ENCODE assay signal across 8 cellular contexts in genomic region chr1:205301220-205301821, GRCh38. TPM values are rescaled to one million over a fixed set of nuclear protein-coding genes. Genes with fewer than 3 reads are reported as not detected.
DNase-seq lines count a peak whose midpoint lies in the region; ATAC-seq, FAIRE-seq and TF ChIP-seq lines count a peak whose summit lies in the region.

No MANE protein-coding gene starts in this region.

- peaks cover 58% of the 10 kb centered on the region for H3K4me1 Mint-ChIP-seq in Caco-2 (ENCODE audit: low read depth, unreplicated experiment)
- peaks cover 45% of the 10 kb centered on the region for H3K4me1 Mint-ChIP-seq in activated T-cell treated with anti-CD3 and anti-CD28 coated beads, Interleukin-2, amount 50 U/mL, for 4 hours (ENCODE audit: low read depth)

- ATAC-seq in lower lobe of right lung = peak; percentile 94 to 95
- no peak for ATAC-seq in activated T-cell treated with anti-CD3 and anti-CD28 coated beads, Interleukin-2, amount 50 U/mL, for 4 hours
- no peak for ATAC-seq in GM21447 (IDR thresholded peaks at IDR 0.05; ENCODE audit: unreplicated experiment)
- no peak for ATAC-seq in HG03442 (IDR thresholded peaks at IDR 0.05; ENCODE audit: unreplicated experiment)

- H3K9me3 Mint-ChIP-seq in Caco-2 (ENCODE audit: unreplicated experiment) = no peaks in the 10 kb centered on the region
- H3K9me3 Mint-ChIP-seq in activated T-cell treated with anti-CD3 and anti-CD28 coated beads, Interleukin-2, amount 50 U/mL, for 4 hours = no peaks in the 10 kb centered on the region

- no peaks in the 10 kb centered on the region for H3K27me3 ChIP-seq in Caco-2 (replicated peaks; ENCODE audit: control insufficient read depth, insufficient read depth, low read length)
- no peaks in the 10 kb centered on the region for H3K27me3 ChIP-seq in bronchial epithelial cell (ENCODE audit: control insufficient read depth, insufficient read depth, low read length)
- no peaks in the 10 kb centered on the region for H3K27me3 ChIP-seq in lower lobe of right lung (ENCODE audit: low read depth)

- H3K27me3 Mint-ChIP-seq in Caco-2 (ENCODE audit: insufficient read depth, unreplicated experiment) = no peaks in the 10 kb centered on the region
- no peaks in the 10 kb centered on the region for H3K27me3 Mint-ChIP-seq in activated T-cell treated with anti-CD3 and anti-CD28 coated beads, Interleukin-2, amount 50 U/mL, for 4 hours (ENCODE audit: low read depth)

- DNase-seq in Caco-2 (peak; percentile 97 to 99), NCI-H146 treated with DMSO at 0.1 percent for 48 hours (lab: John Stamatoyannopoulos, UW; ENCODE audit: unreplicated experiment) (peak; percentile 44), bronchial epithelial cell (ENCODE audit: low read depth) (peak; percentile 73), lower lobe of right lung (peak; percentile 91), pons (ENCODE audit: low spot score) (no peak)
- no peak for DNase-seq in activated T-cell treated with anti-CD3 and anti-CD28 coated beads, Interleukin-2, amount 50 U/mL, for 4 hours

- POLR2A ChIA-PET in Caco-2 (lab: Charles Lee) = interaction anchor here (0.6 to 2.6 kb wide), 11 partner anchors 9 to 330 kb away, joined by 3 to 33 read pairs (median 6); no protein-coding TSS in a partner anchor

- H3K36me3 ChIP-seq in Caco-2 (ENCODE audit: control insufficient read depth, insufficient read depth, low read length) (peaks cover 10% of the 10 kb centered on the region), bronchial epithelial cell (ENCODE audit: control insufficient read depth, insufficient read depth, low read length) (peaks cover 22% of the 10 kb centered on the region), lower lobe of right lung (peaks cover 43% of the 10 kb centered on the region)

- H3K9me3 ChIP-seq in Caco-2 (no peaks in the 10 kb centered on the region), lower lobe of right lung (no peaks in the 10 kb centered on the region)

- intact Hi-C loops in Caco-2 (cut with micrococcal nuclease; ENCODE audit: unreplicated experiment) (loop anchor here (1.0 kb wide), 3 partner anchors 17 to 28 kb away; partner anchors contain the start of gene NUAK2), lower lobe of right lung (cut with DNase I) (no loop called here)

- no TSS peak for BruUV-seq in Caco-2 (replicated peaks; lab: Mats Ljungman, UMichigan)

- H3K4me3 Mint-ChIP-seq in Caco-2 (ENCODE audit: unreplicated experiment) = peak overlapping the region; percentile 56
- H3K4me3 Mint-ChIP-seq in activated T-cell treated with anti-CD3 and anti-CD28 coated beads, Interleukin-2, amount 50 U/mL, for 4 hours = no peak overlapping the region

- no peak for FAIRE-seq in bronchial epithelial cell (lab: Jason Lieb, UNC)

- H3K27ac Mint-ChIP-seq in Caco-2 (ENCODE audit: unreplicated experiment) = peak overlapping the region; percentile 97

- H3K4me3 ChIP-seq in Caco-2 (ENCODE audit: low read depth, low read length) (peak overlapping the region; percentile 5; the same call in 1 of the 2 replicates), bronchial epithelial cell (ENCODE audit: low read depth, low read length) (no peak overlapping the region), lower lobe of right lung (no peak overlapping the region)

- H3K36me3 Mint-ChIP-seq in Caco-2 (ENCODE audit: insufficient read depth, unreplicated experiment) = peaks cover 86% of the 10 kb centered on the region
- H3K36me3 Mint-ChIP-seq in activated T-cell treated with anti-CD3 and anti-CD28 coated beads, Interleukin-2, amount 50 U/mL, for 4 hours (ENCODE audit: insufficient read depth) = peaks cover 15% of the 10 kb centered on the region

- H3K4me1 ChIP-seq in Caco-2 = peaks cover 74% of the 10 kb centered on the region
- H3K4me1 ChIP-seq in lower lobe of right lung = peaks cover 22% of the 10 kb centered on the region

- TF ChIP-seq CTCF in Caco-2 (IDR thresholded peaks at IDR 0.05; ENCODE audit: insufficient read depth in 1 of 2, low read depth in 1 of 2, low read length in 1 of 2, severe bottlenecking in 1 of 2, unreplicated experiment in 1 of 2) (no peak), bronchial epithelial cell (IDR thresholded peaks at IDR 0.05; ENCODE audit: insufficient read depth, low read length, severe bottlenecking) (no peak), lower lobe of right lung (IDR thresholded peaks at IDR 0.05) (no peak)

- H3K27ac ChIP-seq in lower lobe of right lung = peak overlapping the region; percentile 65

- CTCF ChIA-PET in Caco-2 (lab: Charles Lee) = interaction anchor here (0.6 to 2.2 kb wide), 9 partner anchors 16 to 380 kb away, joined by 3 to 41 read pairs (median 7); no protein-coding TSS in a partner anchor

RNA-seq across cellular contexts. Expression of gene NUAK2, which starts 20.2 kb away (rescaled TPM):
- total RNA-seq in Caco-2 (2022) (25.7 and 27.0 TPM in 2 replicates), bronchial epithelial cell (3.9 and 9.9 TPM in 2 replicates), lower lobe of right lung (6.8 TPM)
- total RNA-seq in activated T-cell treated with anti-CD3 and anti-CD28 coated beads, Interleukin-2, amount 50 U/mL, for 4 hours = 1 to 10 TPM; 1.4 to 1.7 (median 1.5) TPM

RNA-seq across cellular contexts. Expression of gene KLHDC8A, which starts 55.4 kb away (rescaled TPM):
- total RNA-seq in Caco-2 (2022) (not detected in 2 replicates), bronchial epithelial cell (not detected in 2 replicates), lower lobe of right lung (0.97 TPM)
- total RNA-seq in activated T-cell treated with anti-CD3 and anti-CD28 coated beads, Interleukin-2, amount 50 U/mL, for 4 hours = under 1 TPM in 1 of 3 donors, not detected in 2; 0.05 TPM

Comparison
In these comparisons a context has a peak if more than half of its experiments do, and no peak if none do; other contexts are left out.
1. DNase-seq: peak in Caco-2 (2 of 2), NCI-H146 treated with DMSO at 0.1 percent for 48 hours (single experiment), bronchial epithelial cell (single experiment) and lower lobe of right lung (single experiment); none in activated T-cell treated with anti-CD3 and anti-CD28 coated beads, Interleukin-2, amount 50 U/mL, for 4 hours (single experiment) and pons (single experiment).
2. ATAC-seq: peak in lower lobe of right lung (2 of 2); none in activated T-cell treated with anti-CD3 and anti-CD28 coated beads, Interleukin-2, amount 50 U/mL, for 4 hours (0 of 2), GM21447 (single experiment) and HG03442 (single experiment).